In the genomic region with DNA sequence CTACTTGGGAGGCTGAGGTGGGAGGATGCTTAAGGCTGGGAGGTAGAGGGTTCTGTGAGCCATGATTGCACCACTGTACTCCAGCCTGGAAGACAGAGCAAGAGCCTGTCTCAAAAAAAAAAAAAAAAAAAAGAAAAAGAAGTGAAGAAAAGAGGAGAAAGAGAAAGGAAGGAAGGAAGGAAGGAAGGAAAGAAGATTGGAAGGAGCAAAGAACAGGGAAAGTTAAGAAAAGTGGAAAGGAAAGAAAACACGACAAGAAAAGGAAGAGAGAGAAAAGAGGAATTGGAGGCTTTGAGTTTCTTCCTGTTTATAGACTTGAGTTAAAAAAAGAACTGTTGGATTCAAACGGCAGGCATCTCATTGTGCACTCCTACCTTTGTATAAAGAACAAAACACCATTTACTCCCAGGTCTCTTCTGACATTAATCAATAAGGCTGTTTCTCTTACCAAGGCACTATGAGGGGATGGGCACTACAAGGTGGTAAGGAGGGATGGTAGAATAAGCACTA, we compare ENCODE assay signal across 26 cellular contexts.
DNase-seq lines count a peak whose midpoint lies in the region; ATAC-seq and TF ChIP-seq lines count a peak whose summit lies in the region.
"Had no signal": no experiment of that assay in that cellular context is flagged by ENCODE, and none has a peak within 500 bp of the region (broad histone marks: within the 10 kb centered on the region; RNA-seq: fewer than 3 reads in every experiment).

No MANE protein-coding gene starts in this region.

- H3K9me2 ChIP-seq in Loucy (replicated peaks; ENCODE audit: low read depth, low read length): no peaks in the 10 kb centered on the region

- ATAC-seq in GM21515 (IDR thresholded peaks at IDR 0.05; ENCODE audit: unreplicated experiment): no peak
- ATAC-seq: activated T-helper 17 cell treated with anti-CD3 and anti-CD28 coated beads, Interleukin-2, amount 50 U/mL, for 72 hours; effector memory CD8-positive, alpha-beta T cell; gastroesophageal sphincter; lower lobe of right lung had no signal

- TF ChIP-seq CTCF in CD14-positive monocyte (IDR thresholded peaks at IDR 0.05): no peak
- no peak for TF ChIP-seq CTCF in Loucy (conservative IDR thresholded peaks at IDR 0.05; ENCODE audit: low read length)
- no peak for TF ChIP-seq CTCF in colonic mucosa (IDR thresholded peaks at IDR 0.05)

- H3K79me2 ChIP-seq in Loucy (ENCODE audit: insufficient read depth, low read length): no peaks in the 10 kb centered on the region

- H3K4me2 ChIP-seq in Loucy (ENCODE audit: low read depth, low read length, poor library complexity, severe bottlenecking): no peak overlapping the region
- H3K4me2 ChIP-seq: KMS-11 had no signal

- no peaks in the 10 kb centered on the region for H3K4me1 ChIP-seq in Loucy (ENCODE audit: insufficient read depth, low read length, poor library complexity, severe bottlenecking)
- H3K4me1 ChIP-seq in colonic mucosa: no peaks in the 10 kb centered on the region
- H3K4me1 ChIP-seq: esophagus muscularis mucosa, gastroesophageal sphincter, HAP-1, lower lobe of right lung, testis, uterus had no signal

- intact Hi-C loops in CD14-positive monocyte (cut with micrococcal nuclease): no loop called here
- intact Hi-C loops in dendritic cell treated with granulocyte-macrophage colony-stimulating factor and Interleukin-4, amounts not matched to agents 40 ng/mL and 50 ng/mL, for 4 days (cut with micrococcal nuclease): no loop called here
- intact Hi-C loops in colonic mucosa (cut with DNase I): no loop called here

- H3F3A ChIP-seq in Loucy (ENCODE audit: low read depth): no peaks in the 10 kb centered on the region

- peak overlapping the region; percentile 32; the same call in 1 of the 2 replicates for H2AFZ ChIP-seq in Loucy (ENCODE audit: low read length)

- peak overlapping the region; percentile 28 to 82 (median 64) for H3K27ac Mint-ChIP-seq in CD14-positive monocyte
- H3K27ac Mint-ChIP-seq in dendritic cell treated with granulocyte-macrophage colony-stimulating factor and Interleukin-4, amounts not matched to agents 40 ng/mL and 50 ng/mL, for 4 days: no peak overlapping the region
- H3K27ac Mint-ChIP-seq: activated T-helper 17 cell treated with anti-CD3 and anti-CD28 coated beads, Interleukin-2, amount 50 U/mL, for 72 hours; effector memory CD8-positive, alpha-beta T cell had no signal

- DNase-seq in CD14-positive monocyte (ENCODE audit: low spot score) (no peak), SIG-M5 treated with dmso at 0.1 percent for 504 hours (lab: John Stamatoyannopoulos, UW; ENCODE audit: unreplicated experiment) (peak; percentile 75), colonic mucosa (no peak), iPS-NIHi11 (ENCODE audit: low spot score) (no peak)
- no peak for DNase-seq in activated naive CD4-positive, alpha-beta T cell treated with anti-CD3 and anti-CD28 coated beads, Interleukin-2, amount 50 U/mL, for 16 hours
- DNase-seq: activated CD4-positive, alpha-beta T cell treated with anti-CD3 and anti-CD28 coated beads, Interleukin-2, amount 50 U/mL, for 1 hour; effector memory CD8-positive, alpha-beta T cell; kidney; lower lobe of right lung; NCI-H2107; NCI-H510A treated with DMSO at 0.1 percent for 48 hours; Right ventricle myocardium superior; stimulated activated CD4-positive, alpha-beta T cell treated with anti-CD3 and anti-CD28 coated beads, Interleukin-2, amount 100 ng/mL, for 24 hours; T-helper 1 cell; testis; uterus had no signal

- H3K9me3 ChIP-seq in Loucy (ENCODE audit: insufficient read depth, low read depth, low read length): no peaks in the 10 kb centered on the region
- no peaks in the 10 kb centered on the region for H3K9me3 ChIP-seq in colonic mucosa
- H3K9me3 ChIP-seq: esophagus muscularis mucosa, gastroesophageal sphincter, HAP-1, lower lobe of right lung, testis, uterus had no signal

- H3K4me3 Mint-ChIP-seq in CD14-positive monocyte: peak overlapping the region; percentile 6 to 77
- H3K4me3 Mint-ChIP-seq in dendritic cell treated with granulocyte-macrophage colony-stimulating factor and Interleukin-4, amounts not matched to agents 40 ng/mL and 50 ng/mL, for 4 days: peak overlapping the region; percentile 33
- H3K4me3 Mint-ChIP-seq: activated T-helper 17 cell treated with anti-CD3 and anti-CD28 coated beads, Interleukin-2, amount 50 U/mL, for 72 hours; brain; effector memory CD8-positive, alpha-beta T cell had no signal

- H3K27me3 ChIP-seq in Loucy (ENCODE audit: insufficient read depth, low read length, poor library complexity, severe bottlenecking) (no peaks in the 10 kb centered on the region), colonic mucosa (no peaks in the 10 kb centered on the region)
- H3K27me3 ChIP-seq: esophagus muscularis mucosa, gastroesophageal sphincter, testis, uterus had no signal

- H3K9ac ChIP-seq in Loucy (ENCODE audit: low read depth, low read length, poor library complexity, severe bottlenecking) (no peak overlapping the region), colonic mucosa (ENCODE audit: low read depth in 2 of 2, low read length in 2 of 2) (no peak overlapping the region)
- H3K9ac ChIP-seq: KMS-11 had no signal

- no peaks in the 10 kb centered on the region for H4K20me1 ChIP-seq in Loucy (ENCODE audit: insufficient read depth, low read length, poor library complexity, severe bottlenecking)

- H3K4me3 ChIP-seq in Loucy (ENCODE audit: low read length, poor library complexity, severe bottlenecking) (no peak overlapping the region), colonic mucosa (no peak overlapping the region)
- H3K4me3 ChIP-seq: esophagus muscularis mucosa, gastroesophageal sphincter, HAP-1, lower lobe of right lung, skin epidermis, testis, uterus had no signal

- H3K9me3 Mint-ChIP-seq in CD14-positive monocyte: peaks cover 0 to 8% (median 5%) of the 10 kb centered on the region in 7 donors
- peaks cover 14% of the 10 kb centered on the region for H3K9me3 Mint-ChIP-seq in dendritic cell treated with granulocyte-macrophage colony-stimulating factor and Interleukin-4, amounts not matched to agents 40 ng/mL and 50 ng/mL, for 4 days
- H3K9me3 Mint-ChIP-seq: activated T-helper 17 cell treated with anti-CD3 and anti-CD28 coated beads, Interleukin-2, amount 50 U/mL, for 72 hours; effector memory CD8-positive, alpha-beta T cell had no signal

- H3K36me3 ChIP-seq in Loucy (ENCODE audit: insufficient read depth, low read length) (no peaks in the 10 kb centered on the region), colonic mucosa (no peaks in the 10 kb centered on the region)
- H3K36me3 ChIP-seq: esophagus muscularis mucosa, gastroesophageal sphincter, HAP-1, lower lobe of right lung, uterus had no signal

- H3K27me3 Mint-ChIP-seq in CD14-positive monocyte (ENCODE audit: low read depth in 3 of 3): no peaks in the 10 kb centered on the region
- no peaks in the 10 kb centered on the region for H3K27me3 Mint-ChIP-seq in dendritic cell treated with granulocyte-macrophage colony-stimulating factor and Interleukin-4, amounts not matched to agents 40 ng/mL and 50 ng/mL, for 4 days
- H3K27me3 Mint-ChIP-seq: activated T-helper 17 cell treated with anti-CD3 and anti-CD28 coated beads, Interleukin-2, amount 50 U/mL, for 72 hours had no signal

- peaks cover 33% of the 10 kb centered on the region for H3K4me1 Mint-ChIP-seq in CD14-positive monocyte
- peaks cover 24% of the 10 kb centered on the region for H3K4me1 Mint-ChIP-seq in dendritic cell treated with granulocyte-macrophage colony-stimulating factor and Interleukin-4, amounts not matched to agents 40 ng/mL and 50 ng/mL, for 4 days (ENCODE audit: low read depth)
- H3K4me1 Mint-ChIP-seq: brain had no signal

- H3K36me3 Mint-ChIP-seq in CD14-positive monocyte: no peaks in the 10 kb centered on the region
- H3K36me3 Mint-ChIP-seq in dendritic cell treated with granulocyte-macrophage colony-stimulating factor and Interleukin-4, amounts not matched to agents 40 ng/mL and 50 ng/mL, for 4 days (ENCODE audit: low read depth): no peaks in the 10 kb centered on the region
- H3K36me3 Mint-ChIP-seq: brain had no signal

- no peak overlapping the region for H3K27ac ChIP-seq in colonic mucosa
- H3K27ac ChIP-seq: esophagus muscularis mucosa, gastroesophageal sphincter, KMS-11, lower lobe of right lung, skin epidermis, testis, uterus had no signal
